In genomic region chr5:133369161-133369783, GRCh38 we compare ENCODE assay signal across 14 cellular contexts.
"Had no signal": no experiment of that assay in that cellular context is flagged by ENCODE, and none has a peak within 500 bp of the region (broad histone marks: within the 10 kb centered on the region; RNA-seq: fewer than 3 reads in every experiment).

No MANE protein-coding gene starts in this region.

- H3K27me3 ChIP-seq: body of pancreas, foreskin keratinocyte, testis, upper lobe of left lung had no signal

- H3K27ac ChIP-seq: body of pancreas, stomach, testis, upper lobe of left lung had no signal

- H3K4me1 ChIP-seq: body of pancreas, stomach, testis, upper lobe of left lung had no signal

- H3K36me3 ChIP-seq: stomach, upper lobe of left lung had no signal

- ATAC-seq: body of pancreas, left colon, right cardiac atrium, T-helper 17 cell had no signal

- H3K9me3 ChIP-seq: body of pancreas, stomach, testis, upper lobe of left lung had no signal

- DNase-seq: activated CD4-positive, alpha-beta T cell treated with anti-CD3 and anti-CD28 coated beads, Interleukin-2, amount 50 U/mL, for 4 hours; activated naive CD4-positive, alpha-beta T cell treated with Interleukin-2 at 50 U/mL for 16 hours; activated T-cell treated with anti-CD3 and anti-CD28 coated beads for 4 hours; body of pancreas; foreskin keratinocyte; hippocampal formation; islet precursor cell; left colon; right cardiac atrium; stimulated activated CD4-positive, alpha-beta T cell treated with anti-CD3 and anti-CD28 coated beads, Interleukin-2, amount 100 ng/mL, for 24 hours; stomach; T-helper 17 cell; testis; upper lobe of left lung had no signal

- H3K4me3 ChIP-seq: body of pancreas, stomach, testis, upper lobe of left lung had no signal
